ENCODE assay signal across 30 cellular contexts in the genomic region with DNA sequence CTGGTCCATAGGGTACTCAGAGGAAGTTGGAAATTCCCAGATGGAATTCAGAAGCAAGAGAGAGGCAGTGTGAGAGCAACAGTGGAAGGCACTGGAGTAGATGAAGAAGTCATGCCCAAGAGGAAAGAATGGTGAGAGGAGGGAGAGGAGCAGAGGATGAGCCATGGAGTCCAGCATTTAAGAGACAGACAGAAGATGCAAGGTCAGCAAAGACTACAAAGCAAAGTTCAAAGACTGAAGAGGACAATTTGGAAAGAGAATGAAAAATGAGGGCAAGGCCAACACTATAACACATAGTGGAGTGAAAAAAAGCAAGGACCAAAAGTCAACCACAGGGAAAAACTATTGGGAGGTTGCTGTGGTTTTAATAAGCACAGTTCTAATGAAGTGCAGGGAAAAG.
"Had no signal": no experiment of that assay in that cellular context is flagged by ENCODE, and none has a peak within 500 bp of the region (broad histone marks: within the 10 kb centered on the region; RNA-seq: fewer than 3 reads in every experiment).

No MANE protein-coding gene starts in this region.

- H3K4me3 ChIP-seq: neural progenitor cell, ovary, psoas muscle, skin epidermis, smooth muscle cell, spleen, suprapubic skin, testis, tibial artery, transverse colon, upper lobe of left lung, vagina had no signal

- DNase-seq: naive thymus-derived CD4-positive, alpha-beta T cell; natural killer cell; occipital lobe; ovary; posterior cingulate gyrus; psoas muscle; right cardiac atrium; spleen; stimulated activated CD4-positive, alpha-beta T cell treated with anti-CD3 and anti-CD28 coated beads, Interleukin-12 subunit alpha, Interleukin-12 subunit beta, amount 100 ng/mL, for 4 hours; stimulated activated CD4-positive, alpha-beta T cell treated with anti-CD3 and anti-CD28 coated beads, Interleukin-1b, Interleukin-23, amount 100 ng/mL, for 48 hours; stimulated activated CD4-positive, alpha-beta T cell treated with anti-CD3 and anti-CD28 coated beads, Interleukin-4, amount 100 ng/mL, for 1 hour; stimulated activated CD4-positive, alpha-beta T cell treated with anti-CD3 and anti-CD28 coated beads, Interleukin-4, amount 100 ng/mL, for 4 hours; stimulated activated CD8-positive, alpha-beta memory T cell treated with anti-CD3 and anti-CD28 coated beads, Interleukin-4, amount 100 ng/mL, for 48 hours; stimulated activated naive CD4-positive, alpha-beta T cell; stimulated activated naive CD8-positive, alpha-beta T cell treated with anti-CD3 and anti-CD28 coated beads, Interleukin-15, amount 100 ng/mL, for 72 hours; stimulated activated naive CD8-positive, alpha-beta T cell treated with anti-CD3 and anti-CD28 coated beads, Interleukin-15, Interleukin-2, amounts not matched to agents 100 U/mL and 50 U/mL, for 24 hours; substantia nigra; testis; tibial artery; transverse colon; upper lobe of left lung had no signal

- H3K27me3 ChIP-seq: neural progenitor cell, ovary, spleen, suprapubic skin, testis, tibial artery, transverse colon, upper lobe of left lung, vagina had no signal

- H3K36me3 ChIP-seq: neural progenitor cell, ovary, spleen, suprapubic skin, tibial artery, transverse colon, upper lobe of left lung, vagina had no signal

- H3K4me1 ChIP-seq: parathyroid adenoma, psoas muscle, spleen, suprapubic skin, testis, upper lobe of left lung, vagina had no signal

- H3K27ac ChIP-seq: neural progenitor cell, ovary, parathyroid adenoma, psoas muscle, skin epidermis, spleen, suprapubic skin, testis, tibial artery, transverse colon, upper lobe of left lung, vagina had no signal

- H3K4me2 ChIP-seq: neural progenitor cell, smooth muscle cell had no signal

- FAIRE-seq: urothelium cell line had no signal

- H3K9ac ChIP-seq: neural progenitor cell, parathyroid adenoma had no signal

- H3K9me3 ChIP-seq: ovary, psoas muscle, spleen, suprapubic skin, testis, tibial artery, transverse colon, upper lobe of left lung, vagina had no signal

- ATAC-seq: naive thymus-derived CD4-positive, alpha-beta T cell; natural killer cell; psoas muscle; right cardiac atrium; sciatic nerve; stimulated activated memory B cell treated with anti-CD40 and anti-IgM and Interleukin-4, amounts not matched to agents 10 μg/mL and 1 μg/mL and 100 μg/mL, for 72 hours; stimulated activated naive CD8-positive, alpha-beta T cell treated with anti-CD3 and anti-CD28 coated beads, Interleukin-15, amount 100 ng/mL, for 72 hours; stimulated activated naive CD8-positive, alpha-beta T cell treated with anti-CD3 and anti-CD28 coated beads, Interleukin-15, Interleukin-2, amounts not matched to agents 100 U/mL and 50 U/mL, for 24 hours had no signal

- H2AFZ ChIP-seq: neural progenitor cell, parathyroid adenoma had no signal

- H3K79me2 ChIP-seq: parathyroid adenoma had no signal
